ENCODE assay signal across 1 cellular context in genomic region chr6:15511248-15512125, GRCh38.
TF ChIP-seq lines count a peak whose summit lies in the region.

No MANE protein-coding gene starts in this region.

TF ChIP-seq in liver, 16 proteins besides CTCF, POLR2A, EP300 and RAD21 (continued from another document):
- TF ChIP-seq NR2F2 (IDR thresholded peaks at IDR 0.05) (no peak), REST (IDR thresholded peaks at IDR 0.05) (no peak), YY1 (IDR thresholded peaks at IDR 0.05) (no peak), FOXA2 (IDR thresholded peaks at IDR 0.05) (no peak), SP1 (IDR thresholded peaks at IDR 0.05) (peak; percentile 51), MAX (IDR thresholded peaks at IDR 0.05) (no peak)
